In the genomic region with DNA sequence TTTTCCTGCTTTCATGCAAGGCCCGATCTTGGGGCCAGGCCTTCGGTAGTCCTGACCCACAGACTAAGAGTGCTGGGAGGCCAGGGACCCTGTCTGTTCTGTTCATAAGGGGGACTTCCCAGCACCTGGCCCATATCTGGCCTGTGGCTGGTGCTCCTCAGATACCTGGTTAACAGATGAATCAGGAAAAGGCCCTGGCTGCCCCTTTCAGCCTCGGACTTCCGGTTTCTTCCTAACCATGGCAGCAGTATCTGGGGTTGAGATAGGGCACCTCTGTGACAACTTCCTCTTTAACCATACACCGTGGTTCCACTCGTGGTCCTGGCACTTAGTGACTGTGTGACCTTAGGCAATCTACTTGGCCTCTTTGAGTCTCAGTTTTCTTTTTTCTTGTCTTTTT, we compare ENCODE assay signal across 10 cellular contexts. TPM values are rescaled to one million over a fixed set of nuclear protein-coding genes. Genes with fewer than 3 reads are reported as not detected.
DNase-seq lines count a peak whose midpoint lies in the region; ATAC-seq and TF ChIP-seq lines count a peak whose summit lies in the region.
"Had no signal": no experiment of that assay in that cellular context is flagged by ENCODE, and none has a peak within 500 bp of the region (broad histone marks: within the 10 kb centered on the region; RNA-seq: fewer than 3 reads in every experiment).

No MANE protein-coding gene starts in this region.

- H3K23ac ChIP-seq in neuronal stem cell (ENCODE audit: low read depth, low read length, poor library complexity) (no peak overlapping the region), trophoblast cell (ENCODE audit: low read length) (no peak overlapping the region)

- ATAC-seq in activated CD4-positive, CD25-positive, alpha-beta regulatory T cell treated with anti-CD3 and anti-CD28 coated beads, Interleukin-2, amount 50 U/mL, for 24 hours = peak; percentile 47 to 49
- ATAC-seq in HG02884 (IDR thresholded peaks at IDR 0.05; ENCODE audit: unreplicated experiment) = peak; percentile 37

- H4K91ac ChIP-seq in neuronal stem cell (ENCODE audit: low read depth, low read length, poor library complexity) = no peak overlapping the region
- H4K91ac ChIP-seq in trophoblast cell (ENCODE audit: low read depth, low read length) = no peak overlapping the region

- H4K8ac ChIP-seq in neuronal stem cell (ENCODE audit: low read depth, low read length) = no peak overlapping the region
- no peak overlapping the region for H4K8ac ChIP-seq in trophoblast cell (ENCODE audit: low read depth, low read length)

- H3K4me3 ChIP-seq in OCI-LY7 (ENCODE audit: low read depth, low read length, poor library complexity, severe bottlenecking) (peak overlapping the region; percentile 51), neuronal stem cell (ENCODE audit: low read length in 2 of 2) (no peak overlapping the region), trophoblast cell (ENCODE audit: low read depth, low read length) (no peak overlapping the region)
- H3K4me3 ChIP-seq: dorsolateral prefrontal cortex had no signal

- H2BK15ac ChIP-seq in neuronal stem cell (ENCODE audit: low read length) = no peak overlapping the region

- H3K9me3 ChIP-seq in OCI-LY7 (ENCODE audit: low read length) = no peaks in the 10 kb centered on the region
- no peaks in the 10 kb centered on the region for H3K9me3 ChIP-seq in neuronal stem cell (replicated peaks in 1 of 2; ENCODE audit: control insufficient read depth in 2 of 2, insufficient read depth in 1 of 2, low read depth in 1 of 2, low read length in 2 of 2)
- no peaks in the 10 kb centered on the region for H3K9me3 ChIP-seq in trophoblast cell (ENCODE audit: insufficient read depth, low read depth, low read length)

- H3K27ac ChIP-seq in OCI-LY7 (ENCODE audit: low read depth, low read length, poor library complexity, severe bottlenecking) (peak overlapping the region; percentile 95), neuronal stem cell (replicated peaks; ENCODE audit: low read length) (no peak overlapping the region), trophoblast cell (ENCODE audit: low read depth, low read length) (no peak overlapping the region)

- H3K14ac ChIP-seq in neuronal stem cell (ENCODE audit: low read length) (no peak overlapping the region), trophoblast cell (ENCODE audit: low read length) (no peak overlapping the region)

- H2BK12ac ChIP-seq in neuronal stem cell (ENCODE audit: low read length) = no peak overlapping the region
- no peak overlapping the region for H2BK12ac ChIP-seq in trophoblast cell (ENCODE audit: low read length)

- H3K9me2 ChIP-seq in OCI-LY7 (ENCODE audit: insufficient read depth, low read length) = no peaks in the 10 kb centered on the region

- POLR2A ChIA-PET in OCI-LY7 (lab: Charles Lee) = interaction anchor here (0.7 to 1.9 kb wide), 6 partner anchors 11 to 137 kb away, joined by 3 to 21 read pairs (median 3); no protein-coding TSS in a partner anchor

- H3K4me1 ChIP-seq in OCI-LY7 (ENCODE audit: insufficient read depth, low read length, poor library complexity, severe bottlenecking) (peaks cover 94% of the 10 kb centered on the region), neuronal stem cell (ENCODE audit: control insufficient read depth in 2 of 2, insufficient read depth in 1 of 2, low read depth in 1 of 2, low read length in 2 of 2) (no peaks in the 10 kb centered on the region), trophoblast cell (ENCODE audit: control insufficient read depth in 1 of 2, insufficient read depth in 2 of 2, low read length in 2 of 2) (no peaks in the 10 kb centered on the region)

- H2BK120ac ChIP-seq in neuronal stem cell (ENCODE audit: low read depth, low read length) (no peak overlapping the region), trophoblast cell (ENCODE audit: insufficient read depth, low read length, poor library complexity) (no peak overlapping the region)

- BruUV-seq in OCI-LY7 (replicated peaks; lab: Mats Ljungman, UMichigan) = no TSS peak

- H2BK5ac ChIP-seq in neuronal stem cell (ENCODE audit: low read length) (no peak overlapping the region), trophoblast cell (ENCODE audit: low read depth, low read length, poor library complexity) (no peak overlapping the region)

- no peak overlapping the region for H2AFZ ChIP-seq in OCI-LY7 (ENCODE audit: low read length)
- H2AFZ ChIP-seq in neuronal stem cell (ENCODE audit: low read length) = peak overlapping the region; percentile 22
- H2AFZ ChIP-seq in trophoblast cell (ENCODE audit: insufficient read depth, low read length, poor library complexity) = no peak overlapping the region

- H3K27me3 ChIP-seq in neuronal stem cell (ENCODE audit: control insufficient read depth in 3 of 3, insufficient read depth in 3 of 3, low read depth in 1 of 3, low read length in 3 of 3) (no peaks in the 10 kb centered on the region), trophoblast cell (ENCODE audit: insufficient read depth, low read length) (no peaks in the 10 kb centered on the region)

- intact Hi-C loops in OCI-LY7 (cut with micrococcal nuclease; ENCODE audit: unreplicated experiment) = loop anchor here (1.0 kb wide), 2 partner anchors 11 to 12 kb away; no protein-coding TSS in a partner anchor

- H3K79me2 ChIP-seq in OCI-LY7 (ENCODE audit: insufficient read depth, low read depth, low read length) = peaks cover 100% of the 10 kb centered on the region
- no peaks in the 10 kb centered on the region for H3K79me2 ChIP-seq in trophoblast cell (ENCODE audit: control insufficient read depth, insufficient read depth, low read length, poor library complexity)

- DNase-seq in activated CD4-positive, CD25-positive, alpha-beta regulatory T cell treated with anti-CD3 and anti-CD28 coated beads, Interleukin-2, amount 50 U/mL, for 72 hours = no peak
- DNase-seq in OCI-LY7 (ENCODE audit: low spot score) (peak; percentile 80), neuronal stem cell (ENCODE audit: low spot score) (no peak), COLO829 (ENCODE audit: low spot score) (no peak), dedifferentiated amniotic fluid mesenchymal stem cell (ENCODE audit: extremely low spot score) (no peak), trophoblast cell (no peak)
- DNase-seq: occipital lobe had no signal

- H4K12ac ChIP-seq in trophoblast cell (ENCODE audit: low read depth, low read length) = no peak overlapping the region

- H3K4ac ChIP-seq in neuronal stem cell (ENCODE audit: low read length) (no peak overlapping the region), trophoblast cell (ENCODE audit: low read depth, low read length) (no peak overlapping the region)

- H3K36me3 ChIP-seq in OCI-LY7 (ENCODE audit: insufficient read depth, low read length) (peaks cover 93% of the 10 kb centered on the region), neuronal stem cell (replicated peaks in 1 of 2; ENCODE audit: control insufficient read depth in 2 of 2, insufficient read depth in 2 of 2, low read length in 2 of 2) (no peaks in the 10 kb centered on the region), trophoblast cell (ENCODE audit: control insufficient read depth in 1 of 2, insufficient read depth in 2 of 2, low read length in 2 of 2) (no peaks in the 10 kb centered on the region)

- H2AK5ac ChIP-seq in neuronal stem cell (ENCODE audit: low read depth, low read length) = no peak overlapping the region
- no peak overlapping the region for H2AK5ac ChIP-seq in trophoblast cell (ENCODE audit: low read length)

- H3K9ac ChIP-seq in neuronal stem cell (ENCODE audit: low read depth, low read length, poor library complexity) = no peak overlapping the region
- no peak overlapping the region for H3K9ac ChIP-seq in trophoblast cell (ENCODE audit: low read length)

- H4K20me1 ChIP-seq in OCI-LY7 (ENCODE audit: insufficient read depth, low read length) = peaks cover 23% of the 10 kb centered on the region; the same call in 1 of the 2 replicates

- TF ChIP-seq CTCF in OCI-LY7 (conservative IDR thresholded peaks at IDR 0.05; ENCODE audit: low read length) = no peak

- peak overlapping the region; percentile 71 for H3K4me2 ChIP-seq in OCI-LY7 (ENCODE audit: low read length)
- H3K4me2 ChIP-seq in neuronal stem cell (ENCODE audit: insufficient read depth, low read length, poor library complexity, severe bottlenecking) = no peak overlapping the region
- H3K4me2 ChIP-seq in trophoblast cell (ENCODE audit: low read length) = no peak overlapping the region

- WGBS in neuronal stem cell (ENCODE audit: extremely low coverage in 2 of 2, insufficient read length in 2 of 2, insufficient replicate concordance in 1 of 2), 2 donors = no CpG with 5 or more reads among the region's 6 CpGs
- no CpG with 5 or more reads among the region's 6 CpGs for WGBS in trophoblast cell (ENCODE audit: extremely low coverage, insufficient coverage, insufficient read length)

- H3K79me1 ChIP-seq in neuronal stem cell (ENCODE audit: low read depth, low read length) (no peaks in the 10 kb centered on the region), trophoblast cell (ENCODE audit: low read length) (no peaks in the 10 kb centered on the region)

- H3K18ac ChIP-seq in neuronal stem cell (ENCODE audit: low read length) (no peak overlapping the region), trophoblast cell (ENCODE audit: low read length) (no peak overlapping the region)

- CTCF ChIA-PET in OCI-LY7 (lab: Charles Lee; ENCODE audit: unreplicated experiment) = interaction anchor here (1.2 to 1.9 kb wide), 3 partner anchors 12 to 20 kb away, joined by 5 to 11 read pairs (median 5); no protein-coding TSS in a partner anchor

RNA-seq across cellular contexts. Expression of a gene that starts 18.4 kb away (rescaled TPM):
- 196 and 198 TPM in 2 replicates for total RNA-seq in OCI-LY7 (2014; rRNA removed; shearing (Covaris generic))
- total RNA-seq in OCI-LY7 (2022) = 464 and 485 TPM in 2 replicates
- 1.3 TPM for polyA plus RNA-seq in neuronal stem cell (2013, experiment 1 of 2)
- 1.1 TPM for polyA plus RNA-seq in neuronal stem cell (2013, experiment 2 of 2)
- 0.68 and 0.85 TPM in 2 replicates for polyA plus RNA-seq in trophoblast cell (2013)
